ENCODE assay signal across 8 cellular contexts in the genomic region with DNA sequence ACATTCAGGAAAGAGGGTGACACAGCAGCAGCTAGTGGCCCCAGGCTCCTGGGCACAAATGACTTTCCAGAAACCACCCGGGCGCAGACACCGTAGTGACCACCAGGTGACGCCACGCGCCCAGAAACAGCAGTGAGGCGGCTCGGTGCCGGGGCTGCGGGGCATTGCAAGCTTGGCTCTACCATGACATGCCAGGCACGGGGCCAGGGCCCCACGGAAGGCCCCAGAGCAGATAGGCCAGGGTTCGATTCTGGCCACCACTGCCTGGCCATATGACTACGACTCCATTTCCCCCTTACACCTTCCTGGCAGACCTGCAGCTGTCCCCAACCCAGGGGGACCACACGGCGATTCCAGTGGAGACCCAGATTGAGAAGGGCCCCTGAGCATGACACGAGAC. TPM values are rescaled to one million over a fixed set of nuclear protein-coding genes. Genes with fewer than 3 reads are reported as not detected.
DNase-seq lines count a peak whose midpoint lies in the region; ATAC-seq and TF ChIP-seq lines count a peak whose summit lies in the region.

No MANE protein-coding gene starts in this region.

- H3K27me3 ChIP-seq in DND-41 (ENCODE audit: insufficient read depth, low read length, poor library complexity) (no peaks in the 10 kb centered on the region), esophagus squamous epithelium (no peaks in the 10 kb centered on the region)

- H3K9me3 Mint-ChIP-seq in natural killer cell treated with Interleukin-12 subunit alpha and Interleukin-12 subunit beta and Interleukin-15 and Interleukin-18, amount 100 ng/mL, for 72 hours = no peaks in the 10 kb centered on the region
- no peaks in the 10 kb centered on the region for H3K9me3 Mint-ChIP-seq in stimulated activated naive B cell treated with anti-CD40 and anti-IgM and Interleukin-4, amounts not matched to agents 10 μg/mL and 1 μg/mL and 100 μg/mL, for 72 hours

- H3K9me3 ChIP-seq in DND-41 (ENCODE audit: insufficient read depth, low read length, severe bottlenecking) = no peaks in the 10 kb centered on the region
- H3K9me3 ChIP-seq in esophagus squamous epithelium = no peaks in the 10 kb centered on the region

- H3K4me3 ChIP-seq in DND-41 (ENCODE audit: low read depth in 1 of 2, low read length in 2 of 2) (no peak overlapping the region), esophagus squamous epithelium (no peak overlapping the region)

- H3K4me1 Mint-ChIP-seq in natural killer cell treated with Interleukin-12 subunit alpha and Interleukin-12 subunit beta and Interleukin-15 and Interleukin-18, amount 100 ng/mL, for 72 hours (ENCODE audit: low read depth in 2 of 2) = peaks cover 0 to 3% of the 10 kb centered on the region in 2 donors
- H3K4me1 Mint-ChIP-seq in stimulated activated naive B cell treated with anti-CD40 and anti-IgM and Interleukin-4, amounts not matched to agents 10 μg/mL and 1 μg/mL and 100 μg/mL, for 72 hours = peaks cover 10 to 15% of the 10 kb centered on the region in 2 donors

- DNase-seq in DND-41 = peak; percentile 84
- peak; percentile 89 for DNase-seq in KBM-7
- peak; percentile 88 for DNase-seq in activated T-cell treated with anti-CD3 and anti-CD28 coated beads, Interleukin-2, amount 50 U/mL, for 1 hour
- no peak for DNase-seq in esophagus squamous epithelium (lab: John Stamatoyannopoulos, UW)
- peak; percentile 89 for DNase-seq in natural killer cell treated with Interleukin-12 subunit alpha and Interleukin-12 subunit beta and Interleukin-15 and Interleukin-18, amount 100 ng/mL, for 72 hours (ENCODE audit: low spot score)
- peak; percentile 76 for DNase-seq in stimulated activated naive B cell treated with anti-CD40 and anti-IgM and Interleukin-4, amounts not matched to agents 10 μg/mL and 1 μg/mL and 100 μg/mL, for 72 hours

- no peaks in the 10 kb centered on the region for H3K36me3 ChIP-seq in DND-41 (ENCODE audit: insufficient read depth, low read length)
- peaks cover 31 to 44% (median 31%) of the 10 kb centered on the region in 3 donors for H3K36me3 ChIP-seq in esophagus squamous epithelium

- no peak overlapping the region for H3K4me2 ChIP-seq in DND-41 (ENCODE audit: insufficient read depth, low read length)

- H3K27me3 Mint-ChIP-seq in natural killer cell treated with Interleukin-12 subunit alpha and Interleukin-12 subunit beta and Interleukin-15 and Interleukin-18, amount 100 ng/mL, for 72 hours = peaks cover 0 to 6% of the 10 kb centered on the region in 2 donors
- H3K27me3 Mint-ChIP-seq in stimulated activated naive B cell treated with anti-CD40 and anti-IgM and Interleukin-4, amounts not matched to agents 10 μg/mL and 1 μg/mL and 100 μg/mL, for 72 hours = peaks cover 16 to 24% of the 10 kb centered on the region in 2 donors

- no peaks in the 10 kb centered on the region for H3K36me3 Mint-ChIP-seq in natural killer cell treated with Interleukin-12 subunit alpha and Interleukin-12 subunit beta and Interleukin-15 and Interleukin-18, amount 100 ng/mL, for 72 hours
- no peaks in the 10 kb centered on the region for H3K36me3 Mint-ChIP-seq in stimulated activated naive B cell treated with anti-CD40 and anti-IgM and Interleukin-4, amounts not matched to agents 10 μg/mL and 1 μg/mL and 100 μg/mL, for 72 hours

- ATAC-seq in DND-41 (ENCODE audit: insufficient read depth, low read depth) (peak; percentile 93), GM18873 (IDR thresholded peaks at IDR 0.05; ENCODE audit: low FRiP score, unreplicated experiment) (no peak)
- peak; percentile 81 for ATAC-seq in natural killer cell treated with Interleukin-12 subunit alpha and Interleukin-12 subunit beta and Interleukin-15 and Interleukin-18, amount 100 ng/mL, for 72 hours
- peak; percentile 94 to 96 for ATAC-seq in stimulated activated naive B cell treated with anti-CD40 and anti-IgM and Interleukin-4, amounts not matched to agents 10 μg/mL and 1 μg/mL and 100 μg/mL, for 72 hours (replicated peaks)

- H3K9ac ChIP-seq in DND-41 (ENCODE audit: low read depth, low read length) = no peak overlapping the region

- no peak overlapping the region for H3K4me3 Mint-ChIP-seq in natural killer cell treated with Interleukin-12 subunit alpha and Interleukin-12 subunit beta and Interleukin-15 and Interleukin-18, amount 100 ng/mL, for 72 hours
- H3K4me3 Mint-ChIP-seq in stimulated activated naive B cell treated with anti-CD40 and anti-IgM and Interleukin-4, amounts not matched to agents 10 μg/mL and 1 μg/mL and 100 μg/mL, for 72 hours = no peak overlapping the region

- 11 to 12% methylated on average over 5 of the region's 17 CpGs for WGBS in esophagus squamous epithelium, 2 donors

- H3K27ac ChIP-seq in DND-41 (ENCODE audit: low read length) = no peak overlapping the region
- no peak overlapping the region for H3K27ac ChIP-seq in esophagus squamous epithelium

- peak; percentile 98 for TF ChIP-seq CTCF in DND-41 (IDR thresholded peaks at IDR 0.05; ENCODE audit: borderline replicate concordance, extremely low read depth, low read length, poor library complexity, severe bottlenecking)
- TF ChIP-seq CTCF in esophagus squamous epithelium (IDR thresholded peaks at IDR 0.05) = peak; percentile 93 to 98 (median 96)

- no peaks in the 10 kb centered on the region for H3K79me2 ChIP-seq in DND-41 (ENCODE audit: insufficient read depth, low read length)

- TF ChIP-seq POLR2A in esophagus squamous epithelium (IDR thresholded peaks at IDR 0.05) = no peak

- in situ Hi-C loops in KBM-7 (cut with MboI; ENCODE audit: low pct_unique_long_range_greater_than_20kb, low sequenced_read_pairs) = no loop called here

- H4K20me1 ChIP-seq in DND-41 (ENCODE audit: insufficient read depth, low read length) = peaks cover 6% of the 10 kb centered on the region

- H2AFZ ChIP-seq in DND-41 (ENCODE audit: low read depth, low read length) = no peak overlapping the region

- H3K4me1 ChIP-seq in DND-41 (ENCODE audit: insufficient read depth, low read length) = no peaks in the 10 kb centered on the region
- H3K4me1 ChIP-seq in esophagus squamous epithelium = peaks cover 22 to 57% (median 38%) of the 10 kb centered on the region in 3 donors

- intact Hi-C loops in esophagus squamous epithelium (cut with DNase I) = no loop called here

- no peak overlapping the region for H3K27ac Mint-ChIP-seq in natural killer cell treated with Interleukin-12 subunit alpha and Interleukin-12 subunit beta and Interleukin-15 and Interleukin-18, amount 100 ng/mL, for 72 hours
- H3K27ac Mint-ChIP-seq in stimulated activated naive B cell treated with anti-CD40 and anti-IgM and Interleukin-4, amounts not matched to agents 10 μg/mL and 1 μg/mL and 100 μg/mL, for 72 hours = peak overlapping the region; percentile 66

TF ChIP-seq in PFSK-1, 5 proteins besides CTCF, POLR2A, EP300 and RAD21:
- TF ChIP-seq FOXP2 (optimal IDR thresholded peaks at IDR 0.05; ENCODE audit: borderline replicate concordance, extremely low read depth, extremely low read length, insufficient read depth) = peak; percentile 60
- TF ChIP-seq POLR2AphosphoS5 (IDR thresholded peaks at IDR 0.05; ENCODE audit: low read depth, low read length) = no peak

RNA-seq across cellular contexts. Expression of a gene that starts 6.7 kb away (rescaled TPM):
- 33.9 TPM for polyA plus RNA-seq in PFSK-1 (2012; ENCODE audit: insufficient read length, low read depth)
- total RNA-seq in esophagus squamous epithelium = 10 to 100 TPM; 13.3 to 38.3 (median 24.2) TPM
- 1 to 10 TPM in 1 of 2 donors, under 1 TPM in 1; 0.84 to 2.5 TPM for total RNA-seq in natural killer cell treated with Interleukin-12 subunit alpha and Interleukin-12 subunit beta and Interleukin-15 and Interleukin-18, amount 100 ng/mL, for 72 hours

RNA-seq across cellular contexts. Expression of a gene that starts 12.1 kb away (rescaled TPM):
- 54.2 TPM for polyA plus RNA-seq in PFSK-1 (2012; ENCODE audit: insufficient read length, low read depth)
- total RNA-seq in esophagus squamous epithelium = 10 to 100 TPM; 12.4 to 30.0 (median 17.9) TPM
- 10 to 100 TPM; 35.6 to 39.8 TPM for total RNA-seq in natural killer cell treated with Interleukin-12 subunit alpha and Interleukin-12 subunit beta and Interleukin-15 and Interleukin-18, amount 100 ng/mL, for 72 hours

RNA-seq across cellular contexts. Expression of a gene that starts 12.3 kb away (rescaled TPM):
- 91.8 TPM for polyA plus RNA-seq in PFSK-1 (2012; ENCODE audit: insufficient read length, low read depth)
- total RNA-seq in esophagus squamous epithelium = 10 to 100 TPM; 47.4 to 72.1 (median 68.3) TPM
- 10 to 100 TPM; 39.9 to 43.8 TPM for total RNA-seq in natural killer cell treated with Interleukin-12 subunit alpha and Interleukin-12 subunit beta and Interleukin-15 and Interleukin-18, amount 100 ng/mL, for 72 hours

RNA-seq across cellular contexts. Expression of a gene that starts 12.3 kb away (rescaled TPM):
- polyA plus RNA-seq in PFSK-1 (2012; ENCODE audit: insufficient read length, low read depth) = 59.3 TPM
- 1 to 10 TPM; 3.1 to 8.6 (median 4.8) TPM for total RNA-seq in esophagus squamous epithelium
- total RNA-seq in natural killer cell treated with Interleukin-12 subunit alpha and Interleukin-12 subunit beta and Interleukin-15 and Interleukin-18, amount 100 ng/mL, for 72 hours = 10 to 100 TPM; 39.8 to 84.7 TPM

Comparison
In these comparisons a context has a peak if more than half of its experiments do, and no peak if none do; other contexts are left out.
1. RNA of a gene that starts 6.7 kb away (total RNA-seq): 13.3 to 38.3 TPM in esophagus squamous epithelium; 0.84 to 2.5 TPM in natural killer cell treated with Interleukin-12 subunit alpha and Interleukin-12 subunit beta and Interleukin-15 and Interleukin-18, amount 100 ng/mL, for 72 hours; every median in the first group is over 4 times any median in the second.